ENCODE assay signal across 8 cellular contexts in genomic region chr3:150410311-150411105, GRCh38.
DNase-seq lines count a peak whose midpoint lies in the region; ATAC-seq, FAIRE-seq and TF ChIP-seq lines count a peak whose summit lies in the region.

No MANE protein-coding gene starts in this region.

- FAIRE-seq in HTR-8/SVneo (lab: Jason Lieb, UNC): no peak

- in situ Hi-C loops in astrocyte of the spinal cord (cut with HindIII; ENCODE audit: low sequenced_read_pairs): no loop called here

- peak; percentile 72 for DNase-seq in DMS 273 treated with DMSO at 0.1 percent for 48 hours (lab: John Stamatoyannopoulos, UW)
- no peak for DNase-seq in astrocyte of the spinal cord (ENCODE audit: low read depth, low spot score)
- DNase-seq in hypothalamus (lab: John Stamatoyannopoulos, UW): peak in 41 of 51 donors; percentile 4 to 63 (median 22)
- DNase-seq in HTR-8/SVneo (ENCODE audit: insufficient read length, low spot score): no peak

- H3F3A ChIP-seq in SU-DHL-6 (ENCODE audit: insufficient read depth): peaks cover 18% of the 10 kb centered on the region

- ATAC-seq in HG03460 (IDR thresholded peaks at IDR 0.05; ENCODE audit: unreplicated experiment) (peak; percentile 0), HG02571 (IDR thresholded peaks at IDR 0.05; ENCODE audit: unreplicated experiment) (no peak)

- H3K36me3 ChIP-seq in SU-DHL-6 (ENCODE audit: low read length) (peaks cover 21% of the 10 kb centered on the region), rectal smooth muscle tissue (ENCODE audit: control insufficient read depth, insufficient read depth, low read length) (no peaks in the 10 kb centered on the region)

- peaks cover 45% of the 10 kb centered on the region for H4K20me1 ChIP-seq in SU-DHL-6 (ENCODE audit: low read depth, low read length)

- H3K27me3 ChIP-seq in SU-DHL-6 (ENCODE audit: low read length) (no peaks in the 10 kb centered on the region), rectal smooth muscle tissue (ENCODE audit: control insufficient read depth, insufficient read depth, low read length) (no peaks in the 10 kb centered on the region)

- H3K9me3 ChIP-seq in SU-DHL-6 (ENCODE audit: insufficient read depth, low read length): no peaks in the 10 kb centered on the region

- peak; percentile 9 for TF ChIP-seq CTCF in SU-DHL-6 (IDR thresholded peaks at IDR 0.05; ENCODE audit: insufficient read depth, low read length, poor library complexity, severe bottlenecking)
- no peak for TF ChIP-seq CTCF in astrocyte of the spinal cord (IDR thresholded peaks at IDR 0.05; ENCODE audit: low read depth, low read length)

- peak overlapping the region; percentile 90 for H3K4me3 ChIP-seq in SU-DHL-6 (ENCODE audit: insufficient read depth, low read length, poor library complexity, severe bottlenecking)
- peak overlapping the region; percentile 98 for H3K4me3 ChIP-seq in astrocyte of the spinal cord (ENCODE audit: low read depth, low read length)
- peak overlapping the region; percentile 100 for H3K4me3 ChIP-seq in rectal smooth muscle tissue (ENCODE audit: low read length)

- no peaks in the 10 kb centered on the region for H3K9me2 ChIP-seq in SU-DHL-6 (replicated peaks; ENCODE audit: insufficient read depth, low read length)

- no peak overlapping the region for H2AFZ ChIP-seq in SU-DHL-6 (ENCODE audit: low read depth, low read length, severe bottlenecking)

- H3K4me1 ChIP-seq in rectal smooth muscle tissue (ENCODE audit: control insufficient read depth, insufficient read depth, low read length): peaks cover 7% of the 10 kb centered on the region

- H3K79me2 ChIP-seq in SU-DHL-6 (ENCODE audit: insufficient read depth, low read length): peaks cover 65% of the 10 kb centered on the region

- H3K27ac ChIP-seq in SU-DHL-6 (ENCODE audit: low read depth, low read length): 0 out of 2 replicates have a peak overlapping the region, but pooled peaks have one; percentile 16
- H3K27ac ChIP-seq in rectal smooth muscle tissue (ENCODE audit: low read depth, low read length): peak overlapping the region; percentile 99

- H3K4me2 ChIP-seq in SU-DHL-6 (ENCODE audit: low read depth, low read length, poor library complexity, severe bottlenecking): peak overlapping the region; percentile 99

- peak overlapping the region; percentile 94 for H3K9ac ChIP-seq in SU-DHL-6 (ENCODE audit: low read length)
- H3K9ac ChIP-seq in rectal smooth muscle tissue (ENCODE audit: low read length): peak overlapping the region; percentile 68

Comparison
In these comparisons a context has a peak if more than half of its experiments do, and no peak if none do; other contexts are left out.
1. DNase-seq: peak in DMS 273 treated with DMSO at 0.1 percent for 48 hours (single experiment) and hypothalamus (41 of 51); none in astrocyte of the spinal cord (single experiment) and HTR-8/SVneo (single experiment).
2. Peak in every context shown above with its lines, with median percentiles within 50 percentile points of each other: H3K4me3 ChIP-seq.